ENCODE assay signal across 13 cellular contexts in genomic region chr9:15304620-15305019, GRCh38. TPM values are rescaled to one million over a fixed set of nuclear protein-coding genes. Genes with fewer than 3 reads are reported as not detected.
DNase-seq lines count a peak whose midpoint lies in the region; ATAC-seq and TF ChIP-seq lines count a peak whose summit lies in the region.
"Had no signal": no experiment of that assay in that cellular context is flagged by ENCODE, and none has a peak within 500 bp of the region (broad histone marks: within the 10 kb centered on the region; RNA-seq: fewer than 3 reads in every experiment).

No MANE protein-coding gene starts in this region.

- H3K9me3 ChIP-seq in neuronal stem cell (replicated peaks in 1 of 2; ENCODE audit: control insufficient read depth in 2 of 2, insufficient read depth in 1 of 2, low read depth in 1 of 2, low read length in 2 of 2) (no peaks in the 10 kb centered on the region), right atrium auricular region (no peaks in the 10 kb centered on the region)

- WGBS in neuronal stem cell (ENCODE audit: extremely low coverage in 2 of 2, insufficient read length in 2 of 2, insufficient replicate concordance in 1 of 2), 2 donors: no CpG with 5 or more reads among the region's 1 CpG

- no peak overlapping the region for H3K4ac ChIP-seq in neuronal stem cell (ENCODE audit: low read length)

- H3K4me1 ChIP-seq in neuronal stem cell (ENCODE audit: control insufficient read depth in 2 of 2, insufficient read depth in 1 of 2, low read depth in 1 of 2, low read length in 2 of 2) (peaks cover 4 to 7% of the 10 kb centered on the region in 2 donors), right atrium auricular region (peaks cover 0 to 13% of the 10 kb centered on the region in 2 donors)

- no peak overlapping the region for H3K23ac ChIP-seq in neuronal stem cell (ENCODE audit: low read depth, low read length, poor library complexity)

- no peak overlapping the region for H2BK120ac ChIP-seq in neuronal stem cell (ENCODE audit: low read depth, low read length)

- H3K4me3 Mint-ChIP-seq in naive B cell: peak overlapping the region in 7 of 8 donors; percentile 11 to 96 (median 90)

- H3K4me3 ChIP-seq in neuronal stem cell (ENCODE audit: low read length in 2 of 2) (no peak overlapping the region), right atrium auricular region (no peak overlapping the region)

- H2BK5ac ChIP-seq in neuronal stem cell (ENCODE audit: low read length): no peak overlapping the region

- peak; percentile 1 for DNase-seq in DMS53 (lab: John Stamatoyannopoulos, UW)
- no peak for DNase-seq in DMS53 treated with DMSO at 0.1 percent for 48 hours (lab: John Stamatoyannopoulos, UW; ENCODE audit: unreplicated experiment)
- peak; percentile 64 for DNase-seq in naive B cell
- no peak for DNase-seq in neuronal stem cell (ENCODE audit: low spot score)
- no peak for DNase-seq in right atrium auricular region (ENCODE audit: low spot score)
- DNase-seq: 8988T, Kasumi-1, left colon, right cardiac atrium had no signal

- H3K14ac ChIP-seq in neuronal stem cell (ENCODE audit: low read length): no peak overlapping the region

- TF ChIP-seq CTCF in right atrium auricular region (IDR thresholded peaks at IDR 0.05): no peak

- no peak overlapping the region for H3K9ac ChIP-seq in neuronal stem cell (ENCODE audit: low read depth, low read length, poor library complexity)

- no peak overlapping the region for H2AK5ac ChIP-seq in neuronal stem cell (ENCODE audit: low read depth, low read length)

- H3K27ac ChIP-seq in neuronal stem cell (replicated peaks; ENCODE audit: low read length) (no peak overlapping the region), right atrium auricular region (no peak overlapping the region)

- H4K8ac ChIP-seq in neuronal stem cell (ENCODE audit: low read depth, low read length): no peak overlapping the region

- H2AFZ ChIP-seq in neuronal stem cell (ENCODE audit: low read length): no peak overlapping the region

- H3K79me1 ChIP-seq in neuronal stem cell (ENCODE audit: low read depth, low read length): no peaks in the 10 kb centered on the region

- H3K4me2 ChIP-seq in neuronal stem cell (ENCODE audit: insufficient read depth, low read length, poor library complexity, severe bottlenecking): no peak overlapping the region

- H2BK15ac ChIP-seq in neuronal stem cell (ENCODE audit: low read length): no peak overlapping the region

- H3K27ac Mint-ChIP-seq in naive B cell: peak overlapping the region; percentile 6 to 93 (median 75)

- H3K36me3 ChIP-seq in neuronal stem cell (replicated peaks in 1 of 2; ENCODE audit: control insufficient read depth in 2 of 2, insufficient read depth in 2 of 2, low read length in 2 of 2) (no peaks in the 10 kb centered on the region), right atrium auricular region (no peaks in the 10 kb centered on the region)

- H3K4me1 Mint-ChIP-seq in naive B cell: peaks cover 36 to 58% (median 43%) of the 10 kb centered on the region in 3 donors

- no peaks in the 10 kb centered on the region for H3K9me3 Mint-ChIP-seq in naive B cell

- H3K18ac ChIP-seq in neuronal stem cell (ENCODE audit: low read length): no peak overlapping the region

- H2BK12ac ChIP-seq in neuronal stem cell (ENCODE audit: low read length): no peak overlapping the region

- H3K27me3 Mint-ChIP-seq in naive B cell: no peaks in the 10 kb centered on the region

- H3K27me3 ChIP-seq in neuronal stem cell (ENCODE audit: control insufficient read depth in 3 of 3, insufficient read depth in 3 of 3, low read depth in 1 of 3, low read length in 3 of 3) (peaks cover 0 to 7% (median 4%) of the 10 kb centered on the region in 3 experiments), right atrium auricular region (no peaks in the 10 kb centered on the region)

- H3K36me3 Mint-ChIP-seq in naive B cell: no peaks in the 10 kb centered on the region

- ATAC-seq in GM19468 (IDR thresholded peaks at IDR 0.05; ENCODE audit: extremely low read depth, unreplicated experiment) (peak; percentile 14), HG03457 (IDR thresholded peaks at IDR 0.05; ENCODE audit: unreplicated experiment) (peak; percentile 39), naive B cell (ENCODE audit: low read depth in 2 of 2) (peak; percentile 85 to 86), GM18873 (IDR thresholded peaks at IDR 0.05; ENCODE audit: low FRiP score, unreplicated experiment) (no peak)
- ATAC-seq: HCT116, left colon, right cardiac atrium had no signal

- H4K91ac ChIP-seq in neuronal stem cell (ENCODE audit: low read depth, low read length, poor library complexity): no peak overlapping the region

RNA-seq across cellular contexts. Expression of gene TTC39B, which starts 2.4 kb away (rescaled TPM):
- 1 to 10 TPM in 5 of 6 donors, under 1 TPM in 1; 0.19 to 6.7 (median 3.2) TPM for polyA plus RNA-seq in naive B cell (ENCODE audit: low read depth in 6 of 6)
- 2.0 TPM for polyA plus RNA-seq in neuronal stem cell (2013, experiment 1 of 2)
- polyA plus RNA-seq in neuronal stem cell (2013, experiment 2 of 2): 1.7 TPM
- 1 to 10 TPM; 2.0 to 2.3 TPM for total RNA-seq in right atrium auricular region

Comparison
In these comparisons a context has a peak if more than half of its experiments do, and no peak if none do; other contexts are left out.
1. DNase-seq: peak in DMS53 (single experiment) and naive B cell (single experiment); none in DMS53 treated with DMSO at 0.1 percent for 48 hours (single experiment), neuronal stem cell (single experiment) and right atrium auricular region (single experiment).